In genomic region chrX:10922158-10922557, GRCh38 we compare ENCODE assay signal across 13 cellular contexts.
DNase-seq lines count a peak whose midpoint lies in the region; ATAC-seq and TF ChIP-seq lines count a peak whose summit lies in the region.
"Had no signal": no experiment of that assay in that cellular context is flagged by ENCODE, and none has a peak within 500 bp of the region (broad histone marks: within the 10 kb centered on the region; RNA-seq: fewer than 3 reads in every experiment).

No MANE protein-coding gene starts in this region.

- no peak overlapping the region for H3K4me3 ChIP-seq in fibroblast of villous mesenchyme (ENCODE audit: low read depth, low read length)
- H3K4me3 ChIP-seq: GM12878 had no signal

- ATAC-seq in GM18907 (IDR thresholded peaks at IDR 0.05; ENCODE audit: unreplicated experiment) (no peak), HG02981 (IDR thresholded peaks at IDR 0.05; ENCODE audit: unreplicated experiment) (no peak)
- ATAC-seq: GM12878, Panc1, sciatic nerve had no signal

- peak; percentile 39 for DNase-seq in DMS53 (lab: John Stamatoyannopoulos, UW)
- DNase-seq in DMS53 treated with DMSO at 0.1 percent for 48 hours (lab: John Stamatoyannopoulos, UW; ENCODE audit: unreplicated experiment) = no peak
- peak; percentile 43 for DNase-seq in SW480 (ENCODE audit: low spot score)
- peak; percentile 70 for DNase-seq in fibroblast of villous mesenchyme (ENCODE audit: low read depth)
- DNase-seq in stromal cell of bone marrow (ENCODE audit: low read depth) = peak; percentile 44
- no peak for DNase-seq in NCI-H2081 (lab: John Stamatoyannopoulos, UW)
- DNase-seq: activated CD4-positive, CD25-positive, alpha-beta regulatory T cell treated with anti-CD3 and anti-CD28 coated beads, Interleukin-2, amount 50 U/mL, for 72 hours; NCI-H1092 treated with DMSO at 0.1 percent for 48 hours had no signal

- no peak for TF ChIP-seq CTCF in fibroblast of villous mesenchyme (IDR thresholded peaks at IDR 0.05; ENCODE audit: insufficient read depth, low read depth, low read length)

Comparison
In these comparisons a context has a peak if more than half of its experiments do, and no peak if none do; other contexts are left out.
1. DNase-seq: peak in DMS53 (single experiment), SW480 (single experiment), fibroblast of villous mesenchyme (single experiment) and stromal cell of bone marrow (single experiment); none in DMS53 treated with DMSO at 0.1 percent for 48 hours (single experiment) and NCI-H2081 (0 of 2).